In the genomic region with DNA sequence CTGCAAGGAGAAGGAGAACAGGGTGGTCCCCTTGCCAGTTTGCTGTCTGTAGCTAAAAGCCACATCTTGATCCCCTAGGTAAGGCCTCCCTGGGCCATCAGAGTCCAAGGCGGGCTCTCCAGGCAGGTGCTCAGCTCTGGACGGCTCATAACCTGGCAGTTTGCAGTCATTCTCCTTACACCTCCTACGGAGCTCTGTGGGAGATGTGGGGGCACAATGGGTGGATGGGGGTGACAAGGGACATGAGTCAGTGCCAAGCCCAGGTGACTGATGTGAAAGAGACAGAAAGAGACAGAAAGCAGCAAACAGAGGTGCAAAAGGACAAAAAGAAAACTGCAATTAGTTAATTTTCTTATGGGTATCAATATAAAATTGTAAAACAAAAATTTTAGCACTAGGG, we compare ENCODE assay signal across 25 cellular contexts.
"Had no signal": no experiment of that assay in that cellular context is flagged by ENCODE, and none has a peak within 500 bp of the region (broad histone marks: within the 10 kb centered on the region; RNA-seq: fewer than 3 reads in every experiment).

No MANE protein-coding gene starts in this region.

- H3K36me3 ChIP-seq: brain microvascular endothelial cell, colonic mucosa, gastrocnemius medialis had no signal

- H3K4me1 ChIP-seq: colonic mucosa, foreskin keratinocyte, gastrocnemius medialis had no signal

- H3K4me3 ChIP-seq: colonic mucosa, esophagus muscularis mucosa, gastrocnemius medialis had no signal

- DNase-seq: activated CD4-positive, alpha-beta memory T cell treated with anti-CD3 and anti-CD28 coated beads, Interleukin-2, amount 10 ng/mL, durations not matched to agents 7 days and 5 days; activated CD4-positive, alpha-beta T cell treated with anti-CD3 and anti-CD28 coated beads for 1 hour; activated CD4-positive, alpha-beta T cell treated with anti-CD3 and anti-CD28 coated beads for 4 hours; activated CD4-positive, alpha-beta T cell treated with anti-CD3 and anti-CD28 coated beads, Interleukin-2, amount 10 ng/mL, durations not matched to agents 7 days and 5 days; activated CD4-positive, alpha-beta T cell treated with anti-CD3 and anti-CD28 coated beads, Interleukin-2, amount 50 U/mL, for 4 hours; activated CD8-positive, alpha-beta memory T cell treated with anti-CD3 and anti-CD28 coated beads, Interleukin-2, amount 50 U/mL, for 48 hours; activated gamma-delta T cell; activated naive CD4-positive, alpha-beta T cell; activated naive CD4-positive, alpha-beta T cell treated with anti-CD3 and anti-CD28 coated beads, Interleukin-2, amount 10 ng/mL, durations not matched to agents 7 days and 5 days; activated naive CD8-positive, alpha-beta T cell treated with anti-CD3 and anti-CD28 coated beads, Interleukin-2, amount 10 ng/mL, durations not matched to agents 7 days and 5 days; activated T-cell treated with anti-CD3 and anti-CD28 coated beads for 4 hours; activated T-cell treated with anti-CD3 and anti-CD28 coated beads, Interleukin-2, amount 50 U/mL, for 24 hours; activated T-cell treated with anti-CD3 and anti-CD28 coated beads, Interleukin-2, amount 50 U/mL, for 72 hours; brain microvascular endothelial cell; colonic mucosa; effector CD4-positive, alpha-beta T cell; effector memory CD8-positive, alpha-beta T cell; erythroblast; foreskin keratinocyte; gastrocnemius medialis; T-helper 2 cell had no signal

- H3K9me3 ChIP-seq: colonic mucosa, esophagus muscularis mucosa, gastrocnemius medialis had no signal

- H3K4me1 Mint-ChIP-seq: activated CD4-positive, alpha-beta memory T cell treated with anti-CD3 and anti-CD28 coated beads, Interleukin-2, amount 10 ng/mL, durations not matched to agents 7 days and 5 days; activated CD4-positive, alpha-beta T cell treated with anti-CD3 and anti-CD28 coated beads, Interleukin-2, amount 10 ng/mL, durations not matched to agents 7 days and 5 days; activated naive CD4-positive, alpha-beta T cell treated with anti-CD3 and anti-CD28 coated beads, Interleukin-2, amount 10 ng/mL, durations not matched to agents 7 days and 5 days; activated naive CD8-positive, alpha-beta T cell treated with anti-CD3 and anti-CD28 coated beads, Interleukin-2, amount 10 ng/mL, durations not matched to agents 7 days and 5 days had no signal

- H3K27ac ChIP-seq: brain microvascular endothelial cell, colonic mucosa, esophagus muscularis mucosa, foreskin keratinocyte, gastrocnemius medialis, VCaP had no signal

- H3K27me3 Mint-ChIP-seq: activated CD4-positive, alpha-beta T cell treated with anti-CD3 and anti-CD28 coated beads, Interleukin-2, amount 10 ng/mL, durations not matched to agents 7 days and 5 days had no signal

- H3K27me3 ChIP-seq: brain microvascular endothelial cell, colonic mucosa, esophagus muscularis mucosa, foreskin keratinocyte, gastrocnemius medialis had no signal

- H3K4me3 Mint-ChIP-seq: activated CD4-positive, alpha-beta memory T cell treated with anti-CD3 and anti-CD28 coated beads, Interleukin-2, amount 10 ng/mL, durations not matched to agents 7 days and 5 days; activated CD4-positive, alpha-beta T cell treated with anti-CD3 and anti-CD28 coated beads, Interleukin-2, amount 10 ng/mL, durations not matched to agents 7 days and 5 days; activated naive CD4-positive, alpha-beta T cell treated with anti-CD3 and anti-CD28 coated beads, Interleukin-2, amount 10 ng/mL, durations not matched to agents 7 days and 5 days; activated naive CD8-positive, alpha-beta T cell treated with anti-CD3 and anti-CD28 coated beads, Interleukin-2, amount 10 ng/mL, durations not matched to agents 7 days and 5 days; activated T-cell treated with anti-CD3 and anti-CD28 coated beads, Interleukin-2, amount 50 U/mL, for 24 hours; activated T-cell treated with anti-CD3 and anti-CD28 coated beads, Interleukin-2, amount 50 U/mL, for 72 hours; effector memory CD8-positive, alpha-beta T cell; WTC11 had no signal

- H3K36me3 Mint-ChIP-seq: activated naive CD4-positive, alpha-beta T cell treated with anti-CD3 and anti-CD28 coated beads, Interleukin-2, amount 10 ng/mL, durations not matched to agents 7 days and 5 days; activated naive CD4-positive, alpha-beta T cell treated with anti-CD3 and anti-CD28 coated beads, Interleukin-2, amount 50 U/mL, for 72 hours; activated naive CD8-positive, alpha-beta T cell treated with anti-CD3 and anti-CD28 coated beads, Interleukin-2, amount 10 ng/mL, durations not matched to agents 7 days and 5 days; WTC11 had no signal

- H3K27ac Mint-ChIP-seq: activated CD4-positive, alpha-beta memory T cell treated with anti-CD3 and anti-CD28 coated beads, Interleukin-2, amount 10 ng/mL, durations not matched to agents 7 days and 5 days; activated CD4-positive, alpha-beta T cell treated with anti-CD3 and anti-CD28 coated beads, Interleukin-2, amount 10 ng/mL, durations not matched to agents 7 days and 5 days; activated naive CD4-positive, alpha-beta T cell treated with anti-CD3 and anti-CD28 coated beads, Interleukin-2, amount 10 ng/mL, durations not matched to agents 7 days and 5 days; activated naive CD8-positive, alpha-beta T cell treated with anti-CD3 and anti-CD28 coated beads, Interleukin-2, amount 10 ng/mL, durations not matched to agents 7 days and 5 days; activated T-cell treated with anti-CD3 and anti-CD28 coated beads, Interleukin-2, amount 50 U/mL, for 24 hours; effector memory CD8-positive, alpha-beta T cell; WTC11 had no signal

- H3K9me3 Mint-ChIP-seq: activated CD4-positive, alpha-beta memory T cell treated with anti-CD3 and anti-CD28 coated beads, Interleukin-2, amount 10 ng/mL, durations not matched to agents 7 days and 5 days; activated CD4-positive, alpha-beta T cell treated with anti-CD3 and anti-CD28 coated beads, Interleukin-2, amount 10 ng/mL, durations not matched to agents 7 days and 5 days; activated naive CD4-positive, alpha-beta T cell treated with anti-CD3 and anti-CD28 coated beads, Interleukin-2, amount 10 ng/mL, durations not matched to agents 7 days and 5 days; activated naive CD4-positive, alpha-beta T cell treated with anti-CD3 and anti-CD28 coated beads, Interleukin-2, amount 50 U/mL, for 72 hours; activated naive CD8-positive, alpha-beta T cell treated with anti-CD3 and anti-CD28 coated beads, Interleukin-2, amount 10 ng/mL, durations not matched to agents 7 days and 5 days; activated T-cell treated with anti-CD3 and anti-CD28 coated beads, Interleukin-2, amount 50 U/mL, for 24 hours; activated T-cell treated with anti-CD3 and anti-CD28 coated beads, Interleukin-2, amount 50 U/mL, for 72 hours; effector memory CD8-positive, alpha-beta T cell; WTC11 had no signal
